ENCODE assay signal across 8 cellular contexts in genomic region chr3:156553705-156554356, GRCh38. TPM values are rescaled to one million over a fixed set of nuclear protein-coding genes. Genes with fewer than 3 reads are reported as not detected.
DNase-seq lines count a peak whose midpoint lies in the region; ATAC-seq and TF ChIP-seq lines count a peak whose summit lies in the region.

No MANE protein-coding gene starts in this region.

- WGBS in ectodermal cell, 2 experiments: 36 to 42% methylated on average over 9 to 11 of the region's 11 CpGs

- peak overlapping the region; percentile 79 for H3K4me2 ChIP-seq in PC-9

- peaks cover 61% of the 10 kb centered on the region for H3K79me2 ChIP-seq in PC-9 (ENCODE audit: low read depth)

- H3K9me3 ChIP-seq in PC-9 (ENCODE audit: insufficient read depth, low read depth) (no peaks in the 10 kb centered on the region), ectodermal cell (ENCODE audit: control insufficient read depth, low read length) (no peaks in the 10 kb centered on the region)

- TF ChIP-seq CTCF in PC-9 (conservative IDR thresholded peaks at IDR 0.05): no peak

- H3K27me3 Mint-ChIP-seq in activated CD4-positive, alpha-beta T cell treated with anti-CD3 and anti-CD28 coated beads for 36 hours: no peaks in the 10 kb centered on the region
- H3K27me3 Mint-ChIP-seq in natural killer cell treated with Interleukin-12 subunit alpha and Interleukin-12 subunit beta and Interleukin-15 and Interleukin-18, amount 100 ng/mL, for 72 hours: no peaks in the 10 kb centered on the region

- POLR2A ChIA-PET in activated CD4-positive, alpha-beta T cell treated with anti-CD3 and anti-CD28 coated beads for 36 hours (lab: Charles Lee): interaction anchor here (1.5 to 2.2 kb wide), 2 partner anchors 122 to 535 kb away, joined by 7 to 11 read pairs; partner anchors contain the start of gene TIPARP
- POLR2A ChIA-PET in PC-9 (lab: Charles Lee; ENCODE audit: unreplicated experiment): interaction anchor here (0.6 to 0.8 kb wide), 5 partner anchors 47 to 254 kb away, joined by 3 to 7 read pairs (median 4); no protein-coding TSS in a partner anchor

- peak overlapping the region; percentile 93 for H3K27ac Mint-ChIP-seq in activated CD4-positive, alpha-beta T cell treated with anti-CD3 and anti-CD28 coated beads for 36 hours
- H3K27ac Mint-ChIP-seq in natural killer cell treated with Interleukin-12 subunit alpha and Interleukin-12 subunit beta and Interleukin-15 and Interleukin-18, amount 100 ng/mL, for 72 hours: peak overlapping the region; percentile 76 to 92

- H3K4me3 Mint-ChIP-seq in activated CD4-positive, alpha-beta T cell treated with anti-CD3 and anti-CD28 coated beads for 36 hours: peak overlapping the region; percentile 92
- H3K4me3 Mint-ChIP-seq in natural killer cell treated with Interleukin-12 subunit alpha and Interleukin-12 subunit beta and Interleukin-15 and Interleukin-18, amount 100 ng/mL, for 72 hours: peak overlapping the region; percentile 81

- H3K4me1 ChIP-seq in PC-9 (replicated peaks; ENCODE audit: insufficient read depth) (peaks cover 35% of the 10 kb centered on the region), ectodermal cell (ENCODE audit: control insufficient read depth, insufficient read depth, low read length) (no peaks in the 10 kb centered on the region)

- H3K27me3 ChIP-seq in PC-9 (ENCODE audit: insufficient read depth, low read depth) (no peaks in the 10 kb centered on the region), ectodermal cell (ENCODE audit: control insufficient read depth, insufficient read depth, low read length, poor library complexity, severe bottlenecking) (no peaks in the 10 kb centered on the region)

- DNase-seq in activated CD4-positive, alpha-beta T cell treated with anti-CD3 and anti-CD28 coated beads for 36 hours: peak; percentile 32
- DNase-seq in activated CD4-positive, alpha-beta T cell treated with anti-CD3 and anti-CD28 coated beads, Interleukin-2, amount 50 U/mL, for 4 hours: no peak
- DNase-seq in PC-9: peak in 1 of 2 experiments; percentile 53
- DNase-seq in natural killer cell treated with Interleukin-12 subunit alpha and Interleukin-12 subunit beta and Interleukin-15 and Interleukin-18, amount 100 ng/mL, for 72 hours (ENCODE audit: low spot score): no peak
- DNase-seq in NCI-H345 (lab: John Stamatoyannopoulos, UW): no peak

- peaks cover 48% of the 10 kb centered on the region for H3K4me1 Mint-ChIP-seq in activated CD4-positive, alpha-beta T cell treated with anti-CD3 and anti-CD28 coated beads for 36 hours
- peaks cover 41 to 46% of the 10 kb centered on the region in 2 donors for H3K4me1 Mint-ChIP-seq in natural killer cell treated with Interleukin-12 subunit alpha and Interleukin-12 subunit beta and Interleukin-15 and Interleukin-18, amount 100 ng/mL, for 72 hours (ENCODE audit: low read depth in 2 of 2)

- peak overlapping the region; percentile 86; the same call in 1 of the 2 replicates for H2AFZ ChIP-seq in PC-9

- intact Hi-C loops in activated CD4-positive, alpha-beta T cell treated with anti-CD3 and anti-CD28 coated beads for 36 hours (cut with DNase I, micrococcal nuclease): loop anchor here (2.0 to 5.0 kb wide), 4 partner anchors 29 to 702 kb away; partner anchors contain the start of gene SLC33A1 (in 1 of the 2)
- intact Hi-C loops in PC-9 (cut with micrococcal nuclease; ENCODE audit: unreplicated experiment): loop anchor here (2.0 kb wide), 2 partner anchors 51 to 527 kb away; no protein-coding TSS in a partner anchor

- no peaks in the 10 kb centered on the region; the same call in 1 of the 2 replicates for H3F3A ChIP-seq in PC-9 (ENCODE audit: insufficient read depth, low read depth)

- no peak for ATAC-seq in activated CD4-positive, alpha-beta T cell treated with anti-CD3 and anti-CD28 coated beads for 36 hours
- ATAC-seq in natural killer cell treated with Interleukin-12 subunit alpha and Interleukin-12 subunit beta and Interleukin-15 and Interleukin-18, amount 100 ng/mL, for 72 hours: no peak
- ATAC-seq in GM19467 (IDR thresholded peaks at IDR 0.05; ENCODE audit: unreplicated experiment) (no peak), GM18520 (IDR thresholded peaks at IDR 0.05; ENCODE audit: unreplicated experiment) (no peak)

- BruUV-seq in PC-9 (replicated peaks; lab: Mats Ljungman, UMichigan): TSS peak; percentile 26

- H3K36me3 Mint-ChIP-seq in activated CD4-positive, alpha-beta T cell treated with anti-CD3 and anti-CD28 coated beads for 36 hours (ENCODE audit: low read depth): peaks cover 40% of the 10 kb centered on the region
- H3K36me3 Mint-ChIP-seq in natural killer cell treated with Interleukin-12 subunit alpha and Interleukin-12 subunit beta and Interleukin-15 and Interleukin-18, amount 100 ng/mL, for 72 hours: peaks cover 30% of the 10 kb centered on the region

- H4K20me1 ChIP-seq in PC-9 (ENCODE audit: insufficient read depth): peaks cover 27% of the 10 kb centered on the region; the same call in 1 of the 2 replicates

- peak overlapping the region; percentile 83 for H3K27ac ChIP-seq in PC-9
- H3K27ac ChIP-seq in ectodermal cell (ENCODE audit: insufficient read depth, low read depth, low read length, poor library complexity, severe bottlenecking): no peak overlapping the region

- CTCF ChIA-PET in activated CD4-positive, alpha-beta T cell treated with anti-CD3 and anti-CD28 coated beads for 36 hours (lab: Charles Lee): interaction anchor here (0.6 to 3.0 kb wide), 6 partner anchors 10 to 584 kb away, joined by 3 to 10 read pairs (median 4); no protein-coding TSS in a partner anchor
- CTCF ChIA-PET in PC-9 (lab: Charles Lee): interaction anchor here (2.2 kb wide), 1 partner anchor 120 kb away, joined by 15 read pairs; no protein-coding TSS in a partner anchor

- no peaks in the 10 kb centered on the region for H3K9me3 Mint-ChIP-seq in activated CD4-positive, alpha-beta T cell treated with anti-CD3 and anti-CD28 coated beads for 36 hours (ENCODE audit: low read depth)
- no peaks in the 10 kb centered on the region for H3K9me3 Mint-ChIP-seq in natural killer cell treated with Interleukin-12 subunit alpha and Interleukin-12 subunit beta and Interleukin-15 and Interleukin-18, amount 100 ng/mL, for 72 hours

- H3K4me3 ChIP-seq in PC-9 (peak overlapping the region; percentile 99), ectodermal cell (ENCODE audit: insufficient read depth, low read depth, low read length) (peak overlapping the region; percentile 90)

- no peaks in the 10 kb centered on the region for H3K9me2 ChIP-seq in PC-9 (ENCODE audit: insufficient read depth)

- H3K36me3 ChIP-seq in PC-9 (ENCODE audit: low read depth) (peaks cover 49% of the 10 kb centered on the region), ectodermal cell (ENCODE audit: control insufficient read depth, insufficient read depth, low read length) (peaks cover 12% of the 10 kb centered on the region)

RNA-seq across cellular contexts. Expression of gene SSR3, which starts 1.1 kb away (rescaled TPM):
- 100 to 1,000 TPM; 144 to 156 TPM for total RNA-seq in activated CD4-positive, alpha-beta T cell treated with anti-CD3 and anti-CD28 coated beads for 36 hours
- total RNA-seq in PC-9 (2021): 117 and 152 TPM in 2 replicates
- polyA plus RNA-seq in ectodermal cell (2013, experiment 1 of 4): 147 TPM
- polyA plus RNA-seq in ectodermal cell (2013, experiment 2 of 4): 142 TPM
- 131 TPM for polyA plus RNA-seq in ectodermal cell (2013, experiment 3 of 4)
- polyA plus RNA-seq in ectodermal cell (2013, experiment 4 of 4): 135 TPM
- 100 to 1,000 TPM; 119 to 183 TPM for total RNA-seq in natural killer cell treated with Interleukin-12 subunit alpha and Interleukin-12 subunit beta and Interleukin-15 and Interleukin-18, amount 100 ng/mL, for 72 hours
